1 cellular context compared by ENCODE assay signal in the genomic region with DNA sequence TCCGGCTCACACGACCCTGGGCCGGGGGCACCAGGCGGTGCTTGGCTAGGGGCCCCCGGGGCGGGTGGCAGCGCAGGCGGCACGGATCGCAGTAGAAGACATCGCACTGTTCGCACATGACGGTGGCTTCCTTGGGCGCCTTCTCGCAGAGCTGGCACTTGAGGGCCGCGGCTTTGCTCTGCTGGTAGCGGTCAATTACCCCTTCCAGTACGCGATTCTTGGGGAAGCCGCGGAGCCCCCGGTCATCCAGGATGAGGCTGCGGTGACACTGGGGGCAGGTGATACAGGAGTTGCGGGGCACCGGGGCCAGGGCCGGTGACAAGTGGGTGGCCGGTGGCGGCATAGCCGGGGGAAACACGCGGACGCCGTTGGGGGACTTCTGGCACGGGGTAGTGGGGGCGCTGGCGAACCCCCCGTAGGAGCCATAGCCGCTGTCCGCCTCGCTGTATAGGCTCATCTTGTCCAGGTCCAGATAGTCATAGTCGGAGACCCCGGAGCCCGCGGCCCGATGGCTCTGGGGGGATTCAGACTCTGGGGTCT.
TF ChIP-seq lines count a peak whose summit lies in the region.

No MANE protein-coding gene starts in this region.

TF ChIP-seq in WTC11, 78 proteins besides CTCF, POLR2A, EP300 and RAD21 (continued from another document and continues in another):
- TF ChIP-seq, protein P1, sequence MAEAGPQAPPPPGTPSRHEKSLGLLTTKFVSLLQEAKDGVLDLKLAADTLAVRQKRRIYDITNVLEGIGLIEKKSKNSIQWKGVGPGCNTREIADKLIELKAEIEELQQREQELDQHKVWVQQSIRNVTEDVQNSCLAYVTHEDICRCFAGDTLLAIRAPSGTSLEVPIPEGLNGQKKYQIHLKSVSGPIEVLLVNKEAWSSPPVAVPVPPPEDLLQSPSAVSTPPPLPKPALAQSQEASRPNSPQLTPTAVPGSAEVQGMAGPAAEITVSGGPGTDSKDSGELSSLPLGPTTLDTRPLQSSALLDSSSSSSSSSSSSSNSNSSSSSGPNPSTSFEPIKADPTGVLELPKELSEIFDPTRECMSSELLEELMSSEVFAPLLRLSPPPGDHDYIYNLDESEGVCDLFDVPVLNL (CRISPR knock-in tag; IDR thresholded peaks at IDR 0.05; ENCODE audit: borderline replicate concordance, low read depth): no peak
- no peak for TF ChIP-seq ZBTB43 (CRISPR knock-in tag; IDR thresholded peaks at IDR 0.05)
- no peak for TF ChIP-seq PRRX2 (CRISPR knock-in tag; IDR thresholded peaks at IDR 0.05)
- TF ChIP-seq ZNF423 (CRISPR knock-in tag; IDR thresholded peaks at IDR 0.05): no peak
- no peak for TF ChIP-seq IRF2 (CRISPR knock-in tag; IDR thresholded peaks at IDR 0.05; ENCODE audit: borderline replicate concordance, low read depth)
- TF ChIP-seq ZNF138 (CRISPR knock-in tag; conservative IDR thresholded peaks at IDR 0.05): no peak
- TF ChIP-seq MAX (CRISPR knock-in tag; IDR thresholded peaks at IDR 0.05): peak; percentile 57; the same call in 1 of the 2 replicates
- TF ChIP-seq, protein P2, sequence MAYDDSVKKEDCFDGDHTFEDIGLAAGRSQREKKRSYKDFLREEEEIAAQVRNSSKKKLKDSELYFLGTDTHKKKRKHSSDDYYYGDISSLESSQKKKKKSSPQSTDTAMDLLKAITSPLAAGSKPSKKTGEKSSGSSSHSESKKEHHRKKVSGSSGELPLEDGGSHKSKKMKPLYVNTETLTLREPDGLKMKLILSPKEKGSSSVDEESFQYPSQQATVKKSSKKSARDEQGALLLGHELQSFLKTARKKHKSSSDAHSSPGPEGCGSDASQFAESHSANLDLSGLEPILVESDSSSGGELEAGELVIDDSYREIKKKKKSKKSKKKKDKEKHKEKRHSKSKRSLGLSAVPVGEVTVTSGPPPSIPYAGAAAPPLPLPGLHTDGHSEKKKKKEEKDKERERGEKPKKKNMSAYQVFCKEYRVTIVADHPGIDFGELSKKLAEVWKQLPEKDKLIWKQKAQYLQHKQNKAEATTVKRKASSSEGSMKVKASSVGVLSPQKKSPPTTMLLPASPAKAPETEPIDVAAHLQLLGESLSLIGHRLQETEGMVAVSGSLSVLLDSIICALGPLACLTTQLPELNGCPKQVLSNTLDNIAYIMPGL (CRISPR knock-in tag; IDR thresholded peaks at IDR 0.05): 0 out of 2 replicates have a peak, but pooled peaks have one; percentile 4
- TF ChIP-seq ELF4 (CRISPR knock-in tag; IDR thresholded peaks at IDR 0.05; ENCODE audit: low read depth): no peak
- TF ChIP-seq GRHL2 (CRISPR knock-in tag; IDR thresholded peaks at IDR 0.05; ENCODE audit: insufficient replicate concordance, severe bottlenecking): no peak
- TF ChIP-seq SP1 (CRISPR knock-in tag; conservative IDR thresholded peaks at IDR 0.05): no peak
- TF ChIP-seq ZNF281 (CRISPR knock-in tag; IDR thresholded peaks at IDR 0.05): no peak
- TF ChIP-seq JAZF1 (CRISPR knock-in tag; IDR thresholded peaks at IDR 0.05): no peak
- TF ChIP-seq MYBL2 (CRISPR knock-in tag; IDR thresholded peaks at IDR 0.05): no peak
- no peak for TF ChIP-seq TCF7 (CRISPR knock-in tag; IDR thresholded peaks at IDR 0.05; ENCODE audit: low read depth)
- no peak for TF ChIP-seq CBFB (CRISPR knock-in tag; IDR thresholded peaks at IDR 0.05; ENCODE audit: low read depth)
- no peak for TF ChIP-seq TEAD4 (CRISPR knock-in tag; IDR thresholded peaks at IDR 0.05)
- TF ChIP-seq ETV6 (CRISPR knock-in tag; IDR thresholded peaks at IDR 0.05): peak; percentile 21; the same call in 1 of the 2 replicates
- TF ChIP-seq ZBTB21 (CRISPR knock-in tag; IDR thresholded peaks at IDR 0.05; ENCODE audit: borderline replicate concordance): no peak
- TF ChIP-seq GABPB1 (CRISPR knock-in tag; IDR thresholded peaks at IDR 0.05): no peak
- no peak for TF ChIP-seq ZNF416 (CRISPR knock-in tag; IDR thresholded peaks at IDR 0.05)
- no peak for TF ChIP-seq RELA (CRISPR knock-in tag; IDR thresholded peaks at IDR 0.05; ENCODE audit: borderline replicate concordance)
- 0 out of 2 replicates have a peak, but pooled peaks have one; percentile 0 for TF ChIP-seq AFF4 (CRISPR knock-in tag; IDR thresholded peaks at IDR 0.05; ENCODE audit: borderline replicate concordance)
- TF ChIP-seq ATF6 (CRISPR knock-in tag; IDR thresholded peaks at IDR 0.05): no peak
- TF ChIP-seq MXD4 (CRISPR knock-in tag; IDR thresholded peaks at IDR 0.05; ENCODE audit: borderline replicate concordance): no peak
- TF ChIP-seq SMAD4 (CRISPR knock-in tag; IDR thresholded peaks at IDR 0.05): no peak
- no peak for TF ChIP-seq ZNF532 (CRISPR knock-in tag; IDR thresholded peaks at IDR 0.05; ENCODE audit: borderline replicate concordance)
- TF ChIP-seq, protein P3, sequence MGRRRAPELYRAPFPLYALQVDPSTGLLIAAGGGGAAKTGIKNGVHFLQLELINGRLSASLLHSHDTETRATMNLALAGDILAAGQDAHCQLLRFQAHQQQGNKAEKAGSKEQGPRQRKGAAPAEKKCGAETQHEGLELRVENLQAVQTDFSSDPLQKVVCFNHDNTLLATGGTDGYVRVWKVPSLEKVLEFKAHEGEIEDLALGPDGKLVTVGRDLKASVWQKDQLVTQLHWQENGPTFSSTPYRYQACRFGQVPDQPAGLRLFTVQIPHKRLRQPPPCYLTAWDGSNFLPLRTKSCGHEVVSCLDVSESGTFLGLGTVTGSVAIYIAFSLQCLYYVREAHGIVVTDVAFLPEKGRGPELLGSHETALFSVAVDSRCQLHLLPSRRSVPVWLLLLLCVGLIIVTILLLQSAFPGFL (CRISPR knock-in tag; IDR thresholded peaks at IDR 0.05; ENCODE audit: borderline replicate concordance): no peak
- no peak for TF ChIP-seq EMX1 (CRISPR knock-in tag; IDR thresholded peaks at IDR 0.05)
- TF ChIP-seq, protein P4, sequence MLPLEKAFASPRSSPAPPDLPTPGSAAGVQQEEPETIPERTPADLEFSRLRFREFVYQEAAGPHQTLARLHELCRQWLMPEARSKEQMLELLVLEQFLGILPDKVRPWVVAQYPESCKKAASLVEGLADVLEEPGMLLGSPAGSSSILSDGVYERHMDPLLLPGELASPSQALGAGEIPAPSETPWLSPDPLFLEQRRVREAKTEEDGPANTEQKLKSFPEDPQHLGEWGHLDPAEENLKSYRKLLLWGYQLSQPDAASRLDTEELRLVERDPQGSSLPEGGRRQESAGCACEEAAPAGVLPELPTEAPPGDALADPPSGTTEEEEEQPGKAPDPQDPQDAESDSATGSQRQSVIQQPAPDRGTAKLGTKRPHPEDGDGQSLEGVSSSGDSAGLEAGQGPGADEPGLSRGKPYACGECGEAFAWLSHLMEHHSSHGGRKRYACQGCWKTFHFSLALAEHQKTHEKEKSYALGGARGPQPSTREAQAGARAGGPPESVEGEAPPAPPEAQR (CRISPR knock-in tag; IDR thresholded peaks at IDR 0.05): no peak
- peak; percentile 41; the same call in 1 of the 2 replicates for TF ChIP-seq SMAD3 (CRISPR knock-in tag; IDR thresholded peaks at IDR 0.05; ENCODE audit: borderline replicate concordance)
- no peak for TF ChIP-seq GTF2I (CRISPR knock-in tag; conservative IDR thresholded peaks at IDR 0.05)
- no peak for TF ChIP-seq NR1H2 (CRISPR knock-in tag; IDR thresholded peaks at IDR 0.05)
- TF ChIP-seq NFYB (CRISPR knock-in tag; conservative IDR thresholded peaks at IDR 0.05; ENCODE audit: low read depth): no peak; the same call in 1 of the 2 replicates
- no peak for TF ChIP-seq TP53 (CRISPR knock-in tag; IDR thresholded peaks at IDR 0.05)
